ENCODE assay signal across 8 cellular contexts in genomic region chr7:144587701-144588100, GRCh38.
"Had no signal": no experiment of that assay in that cellular context is flagged by ENCODE, and none has a peak within 500 bp of the region (broad histone marks: within the 10 kb centered on the region; RNA-seq: fewer than 3 reads in every experiment).

No MANE protein-coding gene starts in this region.

- H2AFZ ChIP-seq: GM23248, GM23338 had no signal

- H3K4me1 ChIP-seq: HAP-1 had no signal

- H3K4me2 ChIP-seq: GM23338 had no signal

- H3K27ac ChIP-seq: GM23248 had no signal

- H3K4me3 ChIP-seq: GM23248, GM23338, HAP-1 had no signal

- DNase-seq: GM23248, GOT3, H7, H9, HCEC 1CT, HFFc6 had no signal

- H3K36me3 ChIP-seq: HAP-1 had no signal

- H3K9me3 ChIP-seq: HAP-1 had no signal

- H3K9ac ChIP-seq: GM23248 had no signal
